Comparison of ENCODE assay signal across 22 cellular contexts in the genomic region with DNA sequence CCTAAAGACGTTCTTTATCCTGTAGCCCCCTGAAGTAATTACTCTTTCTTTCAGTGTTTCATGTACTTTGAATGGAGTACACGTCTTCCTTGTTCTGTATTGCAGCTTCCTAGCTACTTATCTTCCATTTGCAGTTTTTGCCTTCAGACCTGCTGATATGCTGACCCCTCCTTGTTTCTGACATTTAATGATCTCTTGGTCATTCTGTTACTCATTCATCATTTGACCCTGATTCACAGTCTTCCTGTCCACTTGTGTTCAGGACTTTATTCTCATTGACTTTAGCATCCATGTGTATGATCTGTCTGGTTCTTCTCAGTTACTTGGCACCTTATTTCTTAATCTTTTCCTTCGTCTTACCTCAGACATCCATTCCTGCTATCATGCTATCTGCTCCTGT.
"Had no signal": no experiment of that assay in that cellular context is flagged by ENCODE, and none has a peak within 500 bp of the region (broad histone marks: within the 10 kb centered on the region; RNA-seq: fewer than 3 reads in every experiment).

No MANE protein-coding gene starts in this region.

- H2AFZ ChIP-seq: hepatocyte had no signal

- H3K27me3 ChIP-seq: hepatocyte, left lung, neutrophil, right atrium auricular region, upper lobe of right lung had no signal

- H3K27ac Mint-ChIP-seq: activated CD4-positive, alpha-beta T cell treated with anti-CD3 and anti-CD28 coated beads, Interleukin-2, amount 10 ng/mL, durations not matched to agents 24 days and 14 days; activated CD8-positive, alpha-beta T cell treated with anti-CD3 and anti-CD28 coated beads, Interleukin-2, amount 10 ng/mL, durations not matched to agents 7 days and 5 days; activated naive CD8-positive, alpha-beta T cell treated with anti-CD3 and anti-CD28 coated beads for 36 hours; dendritic cell treated with granulocyte-macrophage colony-stimulating factor and Interleukin-4, amounts not matched to agents 40 ng/mL and 50 ng/mL, for 4 days; effector memory CD8-positive, alpha-beta T cell; T-helper 1 cell treated with Interleukin-12 subunit alpha and Interleukin-12 subunit beta and Interleukin-4 antibody, amounts not matched to agents 30 μg/mL and 1 μg/mL, for 36 hours had no signal

- H3K4me3 ChIP-seq: hepatocyte, left lung, mucosa of descending colon, right atrium auricular region, skin epidermis, upper lobe of right lung had no signal

- H3K79me2 ChIP-seq: hepatocyte had no signal

- H3K27ac ChIP-seq: hepatocyte, left lung, neutrophil, right atrium auricular region, skin epidermis, upper lobe of right lung had no signal

- H3K4me2 ChIP-seq: hepatocyte had no signal

- ATAC-seq: activated CD8-positive, alpha-beta T cell treated with anti-CD3 and anti-CD28 coated beads, Interleukin-2, amount 10 ng/mL, durations not matched to agents 7 days and 5 days; effector memory CD8-positive, alpha-beta T cell; left lung; mucosa of descending colon; naive thymus-derived CD4-positive, alpha-beta T cell; upper lobe of right lung had no signal

- H3K4me1 ChIP-seq: left lung, right atrium auricular region, upper lobe of right lung had no signal

- H3K9me3 Mint-ChIP-seq: activated CD4-positive, alpha-beta T cell treated with anti-CD3 and anti-CD28 coated beads, Interleukin-2, amount 10 ng/mL, durations not matched to agents 24 days and 14 days; activated naive CD8-positive, alpha-beta T cell treated with anti-CD3 and anti-CD28 coated beads for 36 hours; dendritic cell treated with granulocyte-macrophage colony-stimulating factor and Interleukin-4, amounts not matched to agents 40 ng/mL and 50 ng/mL, for 4 days; effector memory CD8-positive, alpha-beta T cell; naive thymus-derived CD4-positive, alpha-beta T cell; T-helper 1 cell treated with Interleukin-12 subunit alpha and Interleukin-12 subunit beta and Interleukin-4 antibody, amounts not matched to agents 30 μg/mL and 1 μg/mL, for 36 hours had no signal

- H3K9me3 ChIP-seq: left lung, mucosa of descending colon, neutrophil, right atrium auricular region, upper lobe of right lung had no signal

- DNase-seq: activated CD4-positive, alpha-beta T cell treated with anti-CD3 and anti-CD28 coated beads, Interleukin-2, amount 10 ng/mL, durations not matched to agents 24 days and 14 days; activated CD4-positive, CD25-positive, alpha-beta regulatory T cell; activated CD8-positive, alpha-beta memory T cell treated with anti-CD3 and anti-CD28 coated beads, Interleukin-2, amount 50 U/mL, for 4 hours; activated CD8-positive, alpha-beta T cell treated with anti-CD3 and anti-CD28 coated beads, Interleukin-2, amount 10 ng/mL, durations not matched to agents 7 days and 5 days; activated gamma-delta T cell treated with Interleukin-2 at 50 U/mL for 16 hours; activated naive CD8-positive, alpha-beta T cell treated with anti-CD3 and anti-CD28 coated beads for 36 hours; activated T-cell treated with anti-CD3 and anti-CD28 coated beads, Interleukin-2, amount 50 U/mL, for 48 hours; effector memory CD8-positive, alpha-beta T cell; islet precursor cell; left lung; mucosa of descending colon; naive thymus-derived CD4-positive, alpha-beta T cell; stimulated activated CD4-positive, alpha-beta T cell treated with anti-CD3 and anti-CD28 coated beads, Interleukin-15, amount 100 ng/mL, for 24 hours; stimulated activated CD4-positive, alpha-beta T cell treated with anti-CD3 and anti-CD28 coated beads, Interleukin-4, amount 100 ng/mL, for 1 hour; stimulated activated naive CD4-positive, alpha-beta T cell treated with Interleukin-2 at 50 U/mL for 16 hours; upper lobe of right lung had no signal
